Comparison of ENCODE assay signal across 1 cellular context in genomic region chr14:44309336-44309735, GRCh38.
TF ChIP-seq lines count a peak whose summit lies in the region.

No MANE protein-coding gene starts in this region.

TF ChIP-seq in GM23338, 12 proteins besides CTCF, POLR2A, EP300 and RAD21 (continued from another document):
- TF ChIP-seq ZNF462 (CRISPR knock-in tag; IDR thresholded peaks at IDR 0.05), result no peak
- TF ChIP-seq EZH2 (IDR thresholded peaks at IDR 0.05; ENCODE audit: low read depth, unreplicated experiment), result no peak
- TF ChIP-seq CREB1 (CRISPR knock-in tag; IDR thresholded peaks at IDR 0.05; ENCODE audit: low read depth), result no peak
- no peak for TF ChIP-seq ZNF114 (CRISPR knock-in tag; IDR thresholded peaks at IDR 0.05)
